31 cellular contexts compared by ENCODE assay signal in genomic region chr15:83935774-83936173, GRCh38.
"Had no signal": no experiment of that assay in that cellular context is flagged by ENCODE, and none has a peak within 500 bp of the region (broad histone marks: within the 10 kb centered on the region; RNA-seq: fewer than 3 reads in every experiment).

No MANE protein-coding gene starts in this region.

- H3K9me3 Mint-ChIP-seq: activated naive CD4-positive, alpha-beta T cell treated with anti-CD3 and anti-CD28 coated beads for 36 hours had no signal

- ATAC-seq: activated CD4-positive, alpha-beta T cell treated with anti-CD3 and anti-CD28 coated beads for 36 hours; activated CD4-positive, CD25-positive, alpha-beta regulatory T cell treated with anti-CD3 and anti-CD28 coated beads, Interleukin-2, amount 50 U/mL, for 24 hours; activated CD8-positive, alpha-beta T cell treated with anti-CD3 and anti-CD28 coated beads, Interleukin-2, amount 10 ng/mL, durations not matched to agents 7 days and 5 days; activated naive CD4-positive, alpha-beta T cell treated with anti-CD3 and anti-CD28 coated beads, Interleukin-2, amount 50 U/mL, for 72 hours; body of pancreas; WTC11 had no signal

- H3K36me3 ChIP-seq: adrenal gland had no signal

- DNase-seq: activated CD4-positive, alpha-beta T cell treated with anti-CD3 and anti-CD28 coated beads for 36 hours; activated CD4-positive, alpha-beta T cell treated with anti-CD3 and anti-CD28 coated beads, Interleukin-2, amount 10 ng/mL, durations not matched to agents 7 days and 5 days; activated CD4-positive, alpha-beta T cell treated with anti-CD3 and anti-CD28 coated beads, Interleukin-2, amount 50 U/mL, for 48 hours; activated CD8-positive, alpha-beta T cell treated with anti-CD3 and anti-CD28 coated beads, Interleukin-2, amount 10 ng/mL, durations not matched to agents 7 days and 5 days; activated gamma-delta T cell treated with Interleukin-2 at 50 U/mL for 16 hours; activated naive CD4-positive, alpha-beta T cell treated with anti-CD3 and anti-CD28 coated beads for 36 hours; activated T-cell treated with anti-CD3 and anti-CD28 coated beads, Interleukin-2, amount 50 U/mL, for 24 hours; adrenal gland; body of pancreas; caudate nucleus; MM.1S; MV-4-11; NCI-H1092; NCI-H1436 treated with DMSO at 0.1 percent for 48 hours; NCI-H1694 treated with DMSO at 0.1 percent for 48 hours; NCI-H2029; NCI-H345; NCI-H524 treated with DMSO at 0.1 percent for 48 hours; NK-92 treated with Interleukin-12 subunit alpha and Interleukin-12 subunit beta, amount 100 ng/mL, for 24 hours; PC-9; Right ventricle myocardium superior; SW 1271 had no signal

- H3K27ac ChIP-seq: adrenal gland, body of pancreas, KMS-11, PC-9 had no signal

- H3K4me1 Mint-ChIP-seq: activated CD4-positive, alpha-beta T cell treated with anti-CD3 and anti-CD28 coated beads for 36 hours; activated CD4-positive, alpha-beta T cell treated with anti-CD3 and anti-CD28 coated beads, Interleukin-2, amount 10 ng/mL, durations not matched to agents 7 days and 5 days; WTC11 had no signal

- H3K4me3 ChIP-seq: adrenal gland, body of pancreas, PC-9 had no signal

- H3K27ac Mint-ChIP-seq: activated CD4-positive, alpha-beta T cell treated with anti-CD3 and anti-CD28 coated beads for 36 hours; activated CD4-positive, alpha-beta T cell treated with anti-CD3 and anti-CD28 coated beads, Interleukin-2, amount 10 ng/mL, durations not matched to agents 7 days and 5 days; activated CD8-positive, alpha-beta T cell treated with anti-CD3 and anti-CD28 coated beads, Interleukin-2, amount 10 ng/mL, durations not matched to agents 7 days and 5 days; activated naive CD4-positive, alpha-beta T cell treated with anti-CD3 and anti-CD28 coated beads for 36 hours; activated naive CD4-positive, alpha-beta T cell treated with anti-CD3 and anti-CD28 coated beads, Interleukin-2, amount 50 U/mL, for 72 hours; activated T-cell treated with anti-CD3 and anti-CD28 coated beads, Interleukin-2, amount 50 U/mL, for 24 hours; activated T-helper 1 cell treated with anti-CD3 and anti-CD28 coated beads, Interleukin-12 subunit alpha, Interleukin-12 subunit beta, Interleukin-2, Interleukin-4 antibody, amounts not matched to agents 30 ng/mL and 10 ng/mL and 1 ng/mL, durations not matched to agents 14 hours and 24 hours and 36 hours; T-helper 1 cell treated with Interleukin-12 subunit alpha and Interleukin-12 subunit beta and Interleukin-4 antibody, amounts not matched to agents 30 μg/mL and 1 μg/mL, for 36 hours; T-helper 2 cell treated with Interferon-gamma antibody and Interleukin-4, amounts not matched to agents 5 μg/mL and 100 μg/mL, for 36 hours; WTC11 had no signal

- H3K9me3 ChIP-seq: adrenal gland, body of pancreas had no signal

- FAIRE-seq: astrocyte, bronchial epithelial cell had no signal

- H3K4me1 ChIP-seq: adrenal gland had no signal

- H3K27me3 ChIP-seq: adrenal gland, body of pancreas had no signal

- H3K4me3 Mint-ChIP-seq: activated CD4-positive, alpha-beta T cell treated with anti-CD3 and anti-CD28 coated beads for 36 hours; activated CD4-positive, alpha-beta T cell treated with anti-CD3 and anti-CD28 coated beads, Interleukin-2, amount 10 ng/mL, durations not matched to agents 7 days and 5 days; activated CD8-positive, alpha-beta T cell treated with anti-CD3 and anti-CD28 coated beads, Interleukin-2, amount 10 ng/mL, durations not matched to agents 7 days and 5 days; activated naive CD4-positive, alpha-beta T cell treated with anti-CD3 and anti-CD28 coated beads for 36 hours; activated T-cell treated with anti-CD3 and anti-CD28 coated beads, Interleukin-2, amount 50 U/mL, for 24 hours; activated T-helper 1 cell treated with anti-CD3 and anti-CD28 coated beads, Interleukin-12 subunit alpha, Interleukin-12 subunit beta, Interleukin-2, Interleukin-4 antibody, amounts not matched to agents 30 ng/mL and 10 ng/mL and 1 ng/mL, durations not matched to agents 14 hours and 24 hours and 36 hours; T-helper 1 cell treated with Interleukin-12 subunit alpha and Interleukin-12 subunit beta and Interleukin-4 antibody, amounts not matched to agents 30 μg/mL and 1 μg/mL, for 36 hours; T-helper 2 cell treated with Interferon-gamma antibody and Interleukin-4, amounts not matched to agents 5 μg/mL and 100 μg/mL, for 36 hours; WTC11 had no signal

- H3K4me2 ChIP-seq: KMS-11, PC-9 had no signal
